ENCODE assay signal across 22 cellular contexts in the genomic region with DNA sequence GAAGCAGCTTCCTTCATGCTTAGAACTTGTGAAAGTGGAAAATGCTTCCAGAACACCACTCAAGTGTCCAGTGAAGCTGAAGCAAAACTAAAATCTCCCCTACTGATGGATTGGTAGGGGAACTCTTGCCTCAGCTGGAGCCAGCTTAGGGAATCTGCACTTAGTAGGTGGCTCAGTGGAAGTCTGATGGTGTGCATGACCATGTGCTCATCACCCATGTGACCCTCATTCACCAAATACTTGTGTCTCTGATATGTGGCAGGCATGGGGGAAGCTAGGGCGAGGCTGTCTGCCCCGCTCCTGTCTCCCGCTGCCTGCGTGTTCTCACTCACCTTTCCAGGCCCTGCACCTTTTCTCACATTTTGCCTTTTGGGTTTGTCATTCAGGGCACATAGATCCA. TPM values are rescaled to one million over a fixed set of nuclear protein-coding genes. Genes with fewer than 3 reads are reported as not detected.
DNase-seq lines count a peak whose midpoint lies in the region; ATAC-seq and TF ChIP-seq lines count a peak whose summit lies in the region.
"Had no signal": no experiment of that assay in that cellular context is flagged by ENCODE, and none has a peak within 500 bp of the region (broad histone marks: within the 10 kb centered on the region; RNA-seq: fewer than 3 reads in every experiment).

No MANE protein-coding gene starts in this region.

- H3K9me3 ChIP-seq in HUES64 (ENCODE audit: insufficient read depth, low read depth, low read length) (no peaks in the 10 kb centered on the region), skeletal muscle tissue (ENCODE audit: control insufficient read depth in 3 of 3, low read length in 3 of 3) (no peaks in the 10 kb centered on the region)
- H3K9me3 ChIP-seq: body of pancreas, thyroid gland had no signal

- H3K9ac ChIP-seq in HUES64 (ENCODE audit: low read depth, low read length), result no peak overlapping the region; the same call in 1 of the 2 replicates
- no peak overlapping the region for H3K9ac ChIP-seq in skeletal muscle tissue (ENCODE audit: low read depth in 1 of 3, low read length in 3 of 3)

- H3K36me3 Mint-ChIP-seq in brain (peaks cover 11% of the 10 kb centered on the region), mesothelial cell of epicardium (no peaks in the 10 kb centered on the region)

- WGBS in HUES64, result 86% methylated on average over 4 of the region's 4 CpGs

- no peaks in the 10 kb centered on the region for H3K9me3 Mint-ChIP-seq in brain
- H3K9me3 Mint-ChIP-seq in mesothelial cell of epicardium, result no peaks in the 10 kb centered on the region
- H3K9me3 Mint-ChIP-seq: activated CD8-positive, alpha-beta T cell treated with anti-CD3 and anti-CD28 coated beads for 36 hours; activated naive CD8-positive, alpha-beta T cell treated with anti-CD3 and anti-CD28 coated beads, Interleukin-2, amount 50 U/mL, for 24 hours had no signal

- no peak for ATAC-seq in left colon
- ATAC-seq: activated CD8-positive, alpha-beta T cell treated with anti-CD3 and anti-CD28 coated beads for 36 hours; activated naive CD8-positive, alpha-beta T cell treated with anti-CD3 and anti-CD28 coated beads, Interleukin-2, amount 50 U/mL, for 24 hours; body of pancreas; stimulated activated naive CD8-positive, alpha-beta T cell treated with anti-CD3 and anti-CD28 coated beads, Interleukin-15, Interleukin-2, amounts not matched to agents 100 U/mL and 50 U/mL, for 24 hours had no signal

- peaks cover 91% of the 10 kb centered on the region for H3K4me1 ChIP-seq in HUES64 (ENCODE audit: insufficient read depth, low read length)
- H3K4me1 ChIP-seq in skeletal muscle tissue (ENCODE audit: control insufficient read depth in 3 of 3, insufficient read depth in 3 of 3, low read length in 3 of 3), result peaks cover 68 to 77% (median 71%) of the 10 kb centered on the region in 3 donors

- H3K4me3 Mint-ChIP-seq in brain, result peak overlapping the region; percentile 89 to 95 (median 94)
- no peak overlapping the region for H3K4me3 Mint-ChIP-seq in mesothelial cell of epicardium
- H3K4me3 Mint-ChIP-seq: activated CD8-positive, alpha-beta T cell treated with anti-CD3 and anti-CD28 coated beads for 36 hours; activated naive CD8-positive, alpha-beta T cell treated with anti-CD3 and anti-CD28 coated beads, Interleukin-2, amount 50 U/mL, for 24 hours had no signal

- H3K4me3 ChIP-seq in HUES64 (ENCODE audit: low read length), result peak overlapping the region; percentile 44; the same call in 1 of the 2 replicates
- H3K4me3 ChIP-seq in skeletal muscle tissue (ENCODE audit: low read length in 3 of 3), result no peak overlapping the region
- H3K4me3 ChIP-seq: body of pancreas, thyroid gland had no signal

- intact Hi-C loops in left colon (cut with DNase I, micrococcal nuclease), result no loop called here

- peaks cover 8% of the 10 kb centered on the region for H3K36me3 ChIP-seq in HUES64 (ENCODE audit: insufficient read depth, low read length)
- no peaks in the 10 kb centered on the region for H3K36me3 ChIP-seq in skeletal muscle tissue (ENCODE audit: control insufficient read depth in 3 of 3, insufficient read depth in 3 of 3, low read length in 3 of 3)
- H3K36me3 ChIP-seq: thyroid gland had no signal

- H3K27ac ChIP-seq in HUES64 (ENCODE audit: low read depth, low read length), result peak overlapping the region; percentile 94
- peak overlapping the region; percentile 39 for H3K27ac ChIP-seq in skeletal muscle tissue (ENCODE audit: low read depth, low read length)

- peak overlapping the region in 4 of 5 experiments; percentile 40 to 100 (median 96) for H3K27ac Mint-ChIP-seq in brain
- H3K27ac Mint-ChIP-seq in mesothelial cell of epicardium, result peak overlapping the region; percentile 98
- H3K27ac Mint-ChIP-seq: activated CD8-positive, alpha-beta T cell treated with anti-CD3 and anti-CD28 coated beads for 36 hours; activated naive CD8-positive, alpha-beta T cell treated with anti-CD3 and anti-CD28 coated beads, Interleukin-2, amount 50 U/mL, for 24 hours had no signal

- H3K4me1 Mint-ChIP-seq in brain, result peaks cover 100% of the 10 kb centered on the region
- peaks cover 97% of the 10 kb centered on the region for H3K4me1 Mint-ChIP-seq in mesothelial cell of epicardium

- DNase-seq in mesothelial cell of epicardium (ENCODE audit: low spot score in 2 of 2, unreplicated experiment in 2 of 2), result no peak
- no peak for DNase-seq in germinal center (ENCODE audit: low spot score)
- no peak for DNase-seq in left colon
- DNase-seq in NCI-H2029 treated with DMSO at 0.1 percent for 48 hours (lab: John Stamatoyannopoulos, UW), result no peak
- DNase-seq: activated CD4-positive, CD25-positive, alpha-beta regulatory T cell treated with anti-CD3 and anti-CD28 coated beads, Interleukin-2, amount 50 U/mL, for 72 hours; activated CD8-positive, alpha-beta T cell treated with anti-CD3 and anti-CD28 coated beads for 36 hours; activated gamma-delta T cell; activated naive CD8-positive, alpha-beta T cell treated with anti-CD3 and anti-CD28 coated beads, Interleukin-2, amount 50 U/mL, for 24 hours; activated T-cell treated with anti-CD3 and anti-CD28 coated beads for 4 hours; body of pancreas; DND-41; KBM-7; midbrain; NCI-H526 treated with DMSO at 0.1 percent for 48 hours; RPMI8226; stimulated activated CD4-positive, alpha-beta T cell treated with anti-CD3 and anti-CD28 coated beads, Interleukin-4, amount 100 ng/mL, for 24 hours; stimulated activated naive CD8-positive, alpha-beta T cell treated with anti-CD3 and anti-CD28 coated beads, Interleukin-15, Interleukin-2, amounts not matched to agents 100 U/mL and 50 U/mL, for 24 hours; T1000 had no signal

- H3K27me3 Mint-ChIP-seq in brain (peaks cover under 1% of the 10 kb centered on the region), mesothelial cell of epicardium (ENCODE audit: low read depth) (no peaks in the 10 kb centered on the region)

- H3K27me3 ChIP-seq in HUES64 (ENCODE audit: insufficient read depth, low read length), result peaks cover 17% of the 10 kb centered on the region; the same call in 1 of the 2 replicates
- no peaks in the 10 kb centered on the region for H3K27me3 ChIP-seq in skeletal muscle tissue (ENCODE audit: control insufficient read depth in 3 of 3, insufficient read depth in 3 of 3, low read length in 3 of 3)
- H3K27me3 ChIP-seq: body of pancreas, thyroid gland had no signal

- TF ChIP-seq CTCF in brain (conservative IDR thresholded peaks at IDR 0.05) (no peak), mesothelial cell of epicardium (IDR thresholded peaks at IDR 0.05; ENCODE audit: unreplicated experiment) (no peak)

RNA-seq across cellular contexts. Expression of gene TEAD1, which starts 7.2 kb away (rescaled TPM):
- polyA plus RNA-seq in HUES64 (2013, experiment 1 of 2), result 49.4 TPM
- polyA plus RNA-seq in HUES64 (2013, experiment 2 of 2), result 51.8 TPM
- 32.4 TPM for polyA plus RNA-seq in brain (ENCODE audit: insufficient read depth, low read depth, low replicate concordance)
- total RNA-seq in mesothelial cell of epicardium, result 156 to 163 TPM (median 161 TPM) in 3 replicates
- 55.3 TPM for total RNA-seq in skeletal muscle tissue
- 10 to 100 TPM; 43.0 to 51.3 TPM for total RNA-seq in left colon
